In genomic region chr14:76653875-76654572, GRCh38 we compare ENCODE assay signal across 12 cellular contexts.
"Had no signal": no experiment of that assay in that cellular context is flagged by ENCODE, and none has a peak within 500 bp of the region (broad histone marks: within the 10 kb centered on the region; RNA-seq: fewer than 3 reads in every experiment).

No MANE protein-coding gene starts in this region.

- ATAC-seq: natural killer cell treated with Interleukin-12 subunit alpha and Interleukin-12 subunit beta and Interleukin-15 and Interleukin-18, amount 100 ng/mL, for 72 hours; stimulated activated naive B cell treated with anti-CD40 and anti-IgM and Interleukin-4, amounts not matched to agents 10 μg/mL and 1 μg/mL and 100 μg/mL, for 72 hours; WTC11 had no signal

- DNase-seq: activated CD4-positive, alpha-beta memory T cell treated with anti-CD3 and anti-CD28 coated beads for 36 hours; activated CD4-positive, alpha-beta T cell treated with anti-CD3 and anti-CD28 coated beads for 4 hours; activated T-cell treated with anti-CD3 and anti-CD28 coated beads for 4 hours; amniotic stem cell; effector CD8-positive, alpha-beta T cell; esophagus squamous epithelium; hippocampal formation; spleen; stimulated activated naive B cell treated with anti-CD40 and anti-IgM and Interleukin-4, amounts not matched to agents 10 μg/mL and 1 μg/mL and 100 μg/mL, for 72 hours; upper lobe of left lung had no signal
